Comparison of ENCODE assay signal across 13 cellular contexts in the genomic region with DNA sequence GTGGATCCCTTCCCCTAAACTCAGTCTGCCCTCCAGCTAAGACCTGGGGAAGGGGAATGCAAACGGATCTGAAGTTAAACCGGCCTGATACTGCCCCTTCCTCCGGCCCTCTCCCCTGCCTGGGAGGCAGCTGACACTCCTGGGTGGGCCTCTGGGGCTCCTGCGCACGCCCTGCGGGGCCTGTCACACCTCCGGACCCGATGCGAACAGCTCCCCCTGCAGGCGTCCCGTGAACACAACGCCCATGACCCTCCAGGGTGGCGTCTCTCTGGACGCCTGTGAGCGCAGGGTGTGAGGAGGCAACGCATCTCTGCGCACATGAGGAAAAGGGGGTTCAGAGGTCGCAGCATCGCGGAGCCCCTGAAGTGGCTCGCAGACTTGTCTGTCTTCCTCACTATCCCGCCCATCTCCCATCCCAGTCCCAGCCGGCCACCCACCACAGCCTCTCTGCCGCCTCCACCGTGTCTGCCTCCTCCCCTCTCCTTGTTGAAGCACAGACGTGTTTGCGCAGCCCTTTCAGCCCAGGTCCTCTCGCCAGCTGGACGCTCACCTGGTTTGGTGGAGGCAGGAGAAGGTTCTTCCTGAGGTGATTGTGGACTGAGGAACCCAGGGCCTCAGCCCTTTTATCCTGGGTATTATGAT. TPM values are rescaled to one million over a fixed set of nuclear protein-coding genes. Genes with fewer than 3 reads are reported as not detected.
DNase-seq lines count a peak whose midpoint lies in the region; ATAC-seq, FAIRE-seq and TF ChIP-seq lines count a peak whose summit lies in the region.
"Had no signal": no experiment of that assay in that cellular context is flagged by ENCODE, and none has a peak within 500 bp of the region (broad histone marks: within the 10 kb centered on the region; RNA-seq: fewer than 3 reads in every experiment).

No MANE protein-coding gene starts in this region.

- H3K36me3 ChIP-seq in K562 (ENCODE audit: control insufficient read depth, insufficient read depth, low read length) (no peaks in the 10 kb centered on the region), esophagus squamous epithelium (no peaks in the 10 kb centered on the region)

- POLR2A ChIA-PET in activated CD4-positive, alpha-beta T cell treated with anti-CD3 and anti-CD28 coated beads, Interleukin-2, amount 10 ng/mL, durations not matched to agents 7 days and 5 days (lab: Charles Lee), result no interaction called here
- POLR2A ChIA-PET in K562 (lab: Yijun Ruan, JAX), result interaction anchor here (0.6 to 1.3 kb wide), 3 partner anchors 30 to 348 kb away, joined by 3 to 5 read pairs (median 5); no protein-coding TSS in a partner anchor

- TF ChIP-seq CTCF in LNCAP (IDR thresholded peaks at IDR 0.05), result peak; percentile 26; the same call in 1 of the 2 replicates
- TF ChIP-seq CTCF in K562 (IDR thresholded peaks at IDR 0.05 in 2 of 3, conservative IDR thresholded peaks at IDR 0.05 in 1 of 3; ENCODE audit: insufficient read depth in 2 of 3, low read depth in 1 of 3, low read length in 3 of 3), result peak; percentile 44 to 61 (median 59)
- TF ChIP-seq CTCF in esophagus squamous epithelium (IDR thresholded peaks at IDR 0.05), result peak in 1 of 6 experiments; percentile 27

- H3K4me1 ChIP-seq in K562 (replicated peaks in 1 of 2; ENCODE audit: control insufficient read depth in 2 of 2, insufficient read depth in 2 of 2, low read length in 2 of 2) (peaks cover 0 to 9% of the 10 kb centered on the region in 2 experiments; a peak in 2 of 5 replicates), esophagus squamous epithelium (peaks cover 0 to 13% (median 4%) of the 10 kb centered on the region in 3 donors)

- H3K4me1 Mint-ChIP-seq in activated CD4-positive, alpha-beta T cell treated with anti-CD3 and anti-CD28 coated beads, Interleukin-2, amount 10 ng/mL, durations not matched to agents 7 days and 5 days, result peaks cover 10% of the 10 kb centered on the region
- no peaks in the 10 kb centered on the region for H3K4me1 Mint-ChIP-seq in stimulated activated memory B cell treated with anti-CD40 and anti-IgM and Interleukin-4, amounts not matched to agents 10 μg/mL and 1 μg/mL and 100 μg/mL, for 72 hours

- no peak overlapping the region for H2AFZ ChIP-seq in K562 (ENCODE audit: low read depth, low read length)

- H3K4me3 Mint-ChIP-seq in activated CD4-positive, alpha-beta T cell treated with anti-CD3 and anti-CD28 coated beads, Interleukin-2, amount 10 ng/mL, durations not matched to agents 7 days and 5 days, result no peak overlapping the region
- H3K4me3 Mint-ChIP-seq in stimulated activated memory B cell treated with anti-CD40 and anti-IgM and Interleukin-4, amounts not matched to agents 10 μg/mL and 1 μg/mL and 100 μg/mL, for 72 hours, result no peak overlapping the region

- H3K27me3 ChIP-seq in K562 (ENCODE audit: control insufficient read depth in 2 of 2, insufficient read depth in 2 of 2, low read length in 2 of 2) (no peaks in the 10 kb centered on the region), esophagus squamous epithelium (peaks cover 0 to 19% (median 0%) of the 10 kb centered on the region in 4 donors)

- no peaks in the 10 kb centered on the region for H3K9me3 ChIP-seq in K562 (replicated peaks; ENCODE audit: control insufficient read depth, insufficient read depth, low read depth, low read length)
- H3K9me3 ChIP-seq in esophagus squamous epithelium, result peaks cover 0 to 11% (median 4%) of the 10 kb centered on the region in 3 donors

- peaks cover 15% of the 10 kb centered on the region for H3K27me3 Mint-ChIP-seq in activated CD4-positive, alpha-beta T cell treated with anti-CD3 and anti-CD28 coated beads, Interleukin-2, amount 10 ng/mL, durations not matched to agents 7 days and 5 days
- peaks cover 42% of the 10 kb centered on the region for H3K27me3 Mint-ChIP-seq in stimulated activated memory B cell treated with anti-CD40 and anti-IgM and Interleukin-4, amounts not matched to agents 10 μg/mL and 1 μg/mL and 100 μg/mL, for 72 hours

- WGBS in K562 (ENCODE audit: insufficient coverage, low coverage, missing lambda C conversion rate), result under 1% methylated on average over 27 of the region's 29 CpGs
- WGBS in esophagus squamous epithelium, 2 donors, result 59% methylated on average over 15 to 19 of the region's 29 CpGs

- in situ Hi-C loops in K562 (cut with MboI), result no loop called here

- DNase-seq in activated CD4-positive, alpha-beta T cell treated with anti-CD3 and anti-CD28 coated beads, Interleukin-2, amount 10 ng/mL, durations not matched to agents 7 days and 5 days, result peak; percentile 13
- DNase-seq in activated CD4-positive, alpha-beta T cell treated with anti-CD3 and anti-CD28 coated beads, Interleukin-2, amount 50 U/mL, for 4 hours, result no peak
- DNase-seq in K562 (ENCODE audit: extremely low read depth in 1 of 4, low spot score in 3 of 4), result peak; percentile 30 to 58 (median 44)
- DNase-seq in esophagus squamous epithelium (lab: John Stamatoyannopoulos, UW), result no peak
- no peak for DNase-seq in SKM-1 (lab: John Stamatoyannopoulos, UW; ENCODE audit: unreplicated experiment)
- DNase-seq in SW480 (ENCODE audit: low spot score), result no peak
- DNase-seq: activated naive CD4-positive, alpha-beta T cell treated with anti-CD3 and anti-CD28 coated beads, Interleukin-2, amount 50 U/mL, for 16 hours; left ventricle myocardium superior; NCI-H1092 had no signal

- 0 out of 2 replicates have a peak, but pooled peaks cover 6% of the 10 kb centered on the region for H4K20me1 ChIP-seq in K562 (replicated peaks; ENCODE audit: control insufficient read depth, insufficient read depth, low read length)

- ATAC-seq in K562, result peak; percentile 98
- peak; percentile 28 for ATAC-seq in stimulated activated memory B cell treated with anti-CD40 and anti-IgM and Interleukin-4, amounts not matched to agents 10 μg/mL and 1 μg/mL and 100 μg/mL, for 72 hours
- ATAC-seq: left ventricle myocardium superior, right cardiac atrium had no signal

- no peak overlapping the region for H3K4me2 ChIP-seq in K562 (ENCODE audit: insufficient read depth, low read length)

- no peak for FAIRE-seq in K562 (lab: Jason Lieb, UNC)

- H3K4me3 ChIP-seq in K562 (no peak overlapping the region), esophagus squamous epithelium (no peak overlapping the region)

- TF ChIP-seq POLR2A in K562 (conservative IDR thresholded peaks at IDR 0.05) (no peak), esophagus squamous epithelium (IDR thresholded peaks at IDR 0.05) (no peak)

- no peak overlapping the region for H3K9ac ChIP-seq in K562 (ENCODE audit: insufficient read depth in 1 of 2, low read depth in 2 of 2, low read length in 2 of 2)

- no peak overlapping the region for H3K27ac ChIP-seq in K562 (ENCODE audit: extremely low read depth, low read depth, low read length)
- no peak overlapping the region for H3K27ac ChIP-seq in esophagus squamous epithelium

- CTCF ChIA-PET in activated CD4-positive, alpha-beta T cell treated with anti-CD3 and anti-CD28 coated beads, Interleukin-2, amount 10 ng/mL, durations not matched to agents 7 days and 5 days (lab: Charles Lee), result interaction anchor here (1.7 kb wide), 1 partner anchor 17 kb away, joined by 4 read pairs; no protein-coding TSS in a partner anchor
- CTCF ChIA-PET in K562 (lab: Yijun Ruan, JAX; ENCODE audit: low intra/inter-chr PET ratio), result no interaction called here

- no peaks in the 10 kb centered on the region for H3K79me2 ChIP-seq in K562 (ENCODE audit: control insufficient read depth, insufficient read depth, low read length)

- intact Hi-C loops in K562 (cut with micrococcal nuclease) (no loop called here), esophagus squamous epithelium (cut with DNase I) (no loop called here)

- BruUV-seq in K562 (replicated peaks; lab: Mats Ljungman, UMichigan), result no TSS peak

- no peaks in the 10 kb centered on the region for H3K36me3 Mint-ChIP-seq in activated CD4-positive, alpha-beta T cell treated with anti-CD3 and anti-CD28 coated beads, Interleukin-2, amount 10 ng/mL, durations not matched to agents 7 days and 5 days (ENCODE audit: low read depth)
- H3K36me3 Mint-ChIP-seq in stimulated activated memory B cell treated with anti-CD40 and anti-IgM and Interleukin-4, amounts not matched to agents 10 μg/mL and 1 μg/mL and 100 μg/mL, for 72 hours, result no peaks in the 10 kb centered on the region

- TF ChIP-seq RAD21 in K562 (CRISPR knock-in tag; conservative IDR thresholded peaks at IDR 0.05 in 1 of 2, IDR thresholded peaks at IDR 0.05 in 1 of 2), result no peak

- H3K9me3 Mint-ChIP-seq in activated CD4-positive, alpha-beta T cell treated with anti-CD3 and anti-CD28 coated beads, Interleukin-2, amount 10 ng/mL, durations not matched to agents 7 days and 5 days, result peaks cover 6% of the 10 kb centered on the region
- H3K9me3 Mint-ChIP-seq in stimulated activated memory B cell treated with anti-CD40 and anti-IgM and Interleukin-4, amounts not matched to agents 10 μg/mL and 1 μg/mL and 100 μg/mL, for 72 hours, result peaks cover 14% of the 10 kb centered on the region

- H3K27ac Mint-ChIP-seq in activated CD4-positive, alpha-beta T cell treated with anti-CD3 and anti-CD28 coated beads, Interleukin-2, amount 10 ng/mL, durations not matched to agents 7 days and 5 days, result no peak overlapping the region
- H3K27ac Mint-ChIP-seq in stimulated activated memory B cell treated with anti-CD40 and anti-IgM and Interleukin-4, amounts not matched to agents 10 μg/mL and 1 μg/mL and 100 μg/mL, for 72 hours, result no peak overlapping the region

- TF ChIP-seq EP300 in K562 (IDR thresholded peaks at IDR 0.05; ENCODE audit: low read length), result no peak

- H3K9me1 ChIP-seq in K562 (ENCODE audit: control insufficient read depth, insufficient read depth, low read length), result no peaks in the 10 kb centered on the region

RNA-seq across cellular contexts. Expression of a gene that starts 0.4 kb away (rescaled TPM):
- not detected for total RNA-seq in activated CD4-positive, alpha-beta T cell treated with anti-CD3 and anti-CD28 coated beads, Interleukin-2, amount 10 ng/mL, durations not matched to agents 7 days and 5 days
- total RNA-seq in K562 (2011; cell fraction: chromatin; rRNA removed; ENCODE audit: low replicate concordance), result not detected in 2 replicates
- not detected in 2 replicates for total RNA-seq in K562 (2011; cell fraction: nucleolus; rRNA removed)
- not detected in 2 replicates for total RNA-seq in K562 (2011; cell fraction: nucleoplasm; rRNA removed)
- not detected in 2 replicates for total RNA-seq in K562 (2014; rRNA removed)
- total RNA-seq in K562 (2014; rRNA removed; fragmentation: Illumina TruSeq; extraction: Trizol), result not detected in 2 replicates
- not detected in 2 replicates for total RNA-seq in K562 (2015; rRNA removed; fragmentation: Illumina TruSeq; extraction: Trizol)
- not detected in 2 replicates for total RNA-seq in K562 (2021)
- polyA plus RNA-seq in K562 (2011; rRNA removed), result not detected in 2 replicates
- not detected in 2 replicates for polyA plus RNA-seq in K562 (2011; cell fraction: cytosol; rRNA removed)
- not detected in 2 replicates for polyA plus RNA-seq in K562 (2011; cell fraction: nucleus; rRNA removed)
- not detected in 2 replicates for polyA plus RNA-seq in K562 (2012)
- not detected in 2 replicates for polyA plus RNA-seq in K562 (2014; fragmentation: Illumina TruSeq; extraction: Trizol)
- not detected for polyA plus RNA-seq in K562 (2014; fragmentation: Nextera tagmentation; extraction: Ambion mirVana)
- not detected in 2 replicates for polyA plus RNA-seq in K562 (2014; rRNA removed)
- polyA minus RNA-seq in K562 (2011; rRNA and poly(A)+ RNA removed), result not detected in 2 replicates
- not detected in 2 replicates for polyA minus RNA-seq in K562 (2011; cell fraction: cytosol; rRNA and poly(A)+ RNA removed)
- not detected in 2 replicates for polyA minus RNA-seq in K562 (2011; cell fraction: nucleus; rRNA and poly(A)+ RNA removed)
- not detected for total RNA-seq in esophagus squamous epithelium
- total RNA-seq: left ventricle myocardium superior, right cardiac atrium, temporal lobe had no signal
- polyA plus RNA-seq: right cardiac atrium had no signal

RNA-seq across cellular contexts. Expression of a gene that starts 9.7 kb away (rescaled TPM):
- total RNA-seq in activated CD4-positive, alpha-beta T cell treated with anti-CD3 and anti-CD28 coated beads, Interleukin-2, amount 10 ng/mL, durations not matched to agents 7 days and 5 days, result not detected
- not detected in 2 replicates for total RNA-seq in K562 (2011; cell fraction: chromatin; rRNA removed; ENCODE audit: low replicate concordance)
- not detected in 2 replicates for total RNA-seq in K562 (2011; cell fraction: nucleolus; rRNA removed)
- not detected in 2 replicates for total RNA-seq in K562 (2011; cell fraction: nucleoplasm; rRNA removed)
- total RNA-seq in K562 (2014; rRNA removed), result not detected in 2 replicates
- total RNA-seq in K562 (2014; rRNA removed; fragmentation: Illumina TruSeq; extraction: Trizol), result not detected in 2 replicates
- total RNA-seq in K562 (2015; rRNA removed; fragmentation: Illumina TruSeq; extraction: Trizol), result not detected in 2 replicates
- total RNA-seq in K562 (2021), result not detected in 2 replicates
- polyA plus RNA-seq in K562 (2011; rRNA removed), result not detected in 2 replicates
- not detected in 2 replicates for polyA plus RNA-seq in K562 (2011; cell fraction: cytosol; rRNA removed)
- not detected in 2 replicates for polyA plus RNA-seq in K562 (2011; cell fraction: nucleus; rRNA removed)
- not detected in 2 replicates for polyA plus RNA-seq in K562 (2012)
- polyA plus RNA-seq in K562 (2014; fragmentation: Illumina TruSeq; extraction: Trizol), result not detected in 2 replicates
- polyA plus RNA-seq in K562 (2014; fragmentation: Nextera tagmentation; extraction: Ambion mirVana), result not detected
- not detected in 2 replicates for polyA plus RNA-seq in K562 (2014; rRNA removed)
- polyA minus RNA-seq in K562 (2011; rRNA and poly(A)+ RNA removed), result not detected in 2 replicates
- not detected in 2 replicates for polyA minus RNA-seq in K562 (2011; cell fraction: cytosol; rRNA and poly(A)+ RNA removed)
- polyA minus RNA-seq in K562 (2011; cell fraction: nucleus; rRNA and poly(A)+ RNA removed), result not detected in 2 replicates
- total RNA-seq in esophagus squamous epithelium, result not detected
- total RNA-seq: left ventricle myocardium superior, right cardiac atrium, temporal lobe had no signal
- polyA plus RNA-seq: right cardiac atrium had no signal

RNA-seq across cellular contexts. Expression of a gene that starts 23.3 kb away (rescaled TPM):
- not detected for total RNA-seq in activated CD4-positive, alpha-beta T cell treated with anti-CD3 and anti-CD28 coated beads, Interleukin-2, amount 10 ng/mL, durations not matched to agents 7 days and 5 days
- total RNA-seq in K562 (2011; cell fraction: chromatin; rRNA removed; ENCODE audit: low replicate concordance), result not detected in 2 replicates
- not detected in 2 replicates for total RNA-seq in K562 (2011; cell fraction: nucleolus; rRNA removed)
- total RNA-seq in K562 (2011; cell fraction: nucleoplasm; rRNA removed), result not detected in 2 replicates
- not detected in 2 replicates for total RNA-seq in K562 (2014; rRNA removed)
- not detected in 2 replicates for total RNA-seq in K562 (2014; rRNA removed; fragmentation: Illumina TruSeq; extraction: Trizol)
- not detected in 2 replicates for total RNA-seq in K562 (2015; rRNA removed; fragmentation: Illumina TruSeq; extraction: Trizol)
- total RNA-seq in K562 (2021), result not detected in 2 replicates
- polyA plus RNA-seq in K562 (2011; rRNA removed), result not detected in 2 replicates
- polyA plus RNA-seq in K562 (2011; cell fraction: cytosol; rRNA removed), result not detected in 2 replicates
- polyA plus RNA-seq in K562 (2011; cell fraction: nucleus; rRNA removed), result not detected in 2 replicates
- polyA plus RNA-seq in K562 (2012), result not detected in 2 replicates
- polyA plus RNA-seq in K562 (2014; fragmentation: Illumina TruSeq; extraction: Trizol), result not detected in 2 replicates
- not detected for polyA plus RNA-seq in K562 (2014; fragmentation: Nextera tagmentation; extraction: Ambion mirVana)
- polyA plus RNA-seq in K562 (2014; rRNA removed), result not detected in 2 replicates
- not detected in 2 replicates for polyA minus RNA-seq in K562 (2011; rRNA and poly(A)+ RNA removed)
- not detected in 2 replicates for polyA minus RNA-seq in K562 (2011; cell fraction: cytosol; rRNA and poly(A)+ RNA removed)
- polyA minus RNA-seq in K562 (2011; cell fraction: nucleus; rRNA and poly(A)+ RNA removed), result not detected in 2 replicates
- not detected for total RNA-seq in esophagus squamous epithelium
- total RNA-seq: left ventricle myocardium superior, right cardiac atrium, temporal lobe had no signal
- polyA plus RNA-seq: right cardiac atrium had no signal

RNA-seq across cellular contexts. Expression of a gene that starts 39.9 kb away (rescaled TPM):
- not detected for total RNA-seq in activated CD4-positive, alpha-beta T cell treated with anti-CD3 and anti-CD28 coated beads, Interleukin-2, amount 10 ng/mL, durations not matched to agents 7 days and 5 days
- not detected in 2 replicates for total RNA-seq in K562 (2011; cell fraction: chromatin; rRNA removed; ENCODE audit: low replicate concordance)
- total RNA-seq in K562 (2011; cell fraction: nucleolus; rRNA removed), result not detected in 2 replicates
- total RNA-seq in K562 (2011; cell fraction: nucleoplasm; rRNA removed), result not detected in 2 replicates
- total RNA-seq in K562 (2014; rRNA removed), result not detected in 2 replicates
- not detected in 2 replicates for total RNA-seq in K562 (2014; rRNA removed; fragmentation: Illumina TruSeq; extraction: Trizol)
- not detected in 2 replicates for total RNA-seq in K562 (2015; rRNA removed; fragmentation: Illumina TruSeq; extraction: Trizol)
- total RNA-seq in K562 (2021), result not detected in 2 replicates
- polyA plus RNA-seq in K562 (2011; rRNA removed), result not detected in 2 replicates
- polyA plus RNA-seq in K562 (2011; cell fraction: cytosol; rRNA removed), result not detected in 2 replicates
- not detected in 2 replicates for polyA plus RNA-seq in K562 (2011; cell fraction: nucleus; rRNA removed)
- polyA plus RNA-seq in K562 (2012), result not detected in 2 replicates
- polyA plus RNA-seq in K562 (2014; fragmentation: Illumina TruSeq; extraction: Trizol), result not detected in 2 replicates
- not detected for polyA plus RNA-seq in K562 (2014; fragmentation: Nextera tagmentation; extraction: Ambion mirVana)
- not detected in 2 replicates for polyA plus RNA-seq in K562 (2014; rRNA removed)
- not detected in 2 replicates for polyA minus RNA-seq in K562 (2011; rRNA and poly(A)+ RNA removed)
- polyA minus RNA-seq in K562 (2011; cell fraction: cytosol; rRNA and poly(A)+ RNA removed), result not detected in 2 replicates
- not detected in 2 replicates for polyA minus RNA-seq in K562 (2011; cell fraction: nucleus; rRNA and poly(A)+ RNA removed)
- not detected for total RNA-seq in esophagus squamous epithelium
- total RNA-seq: left ventricle myocardium superior, right cardiac atrium, temporal lobe had no signal
- polyA plus RNA-seq: right cardiac atrium had no signal

RNA-seq across cellular contexts. Expression of a gene that starts 43.0 kb away (rescaled TPM):
- not detected for total RNA-seq in activated CD4-positive, alpha-beta T cell treated with anti-CD3 and anti-CD28 coated beads, Interleukin-2, amount 10 ng/mL, durations not matched to agents 7 days and 5 days
- total RNA-seq in K562 (2011; cell fraction: chromatin; rRNA removed; ENCODE audit: low replicate concordance), result not detected in 2 replicates
- not detected in 2 replicates for total RNA-seq in K562 (2011; cell fraction: nucleolus; rRNA removed)
- total RNA-seq in K562 (2011; cell fraction: nucleoplasm; rRNA removed), result not detected in 2 replicates
- not detected in 2 replicates for total RNA-seq in K562 (2014; rRNA removed)
- total RNA-seq in K562 (2014; rRNA removed; fragmentation: Illumina TruSeq; extraction: Trizol), result not detected in 2 replicates
- not detected in 2 replicates for total RNA-seq in K562 (2015; rRNA removed; fragmentation: Illumina TruSeq; extraction: Trizol)
- total RNA-seq in K562 (2021), result not detected in 2 replicates
- not detected in 2 replicates for polyA plus RNA-seq in K562 (2011; rRNA removed)
- not detected in 2 replicates for polyA plus RNA-seq in K562 (2011; cell fraction: cytosol; rRNA removed)
- polyA plus RNA-seq in K562 (2011; cell fraction: nucleus; rRNA removed), result not detected in 2 replicates
- polyA plus RNA-seq in K562 (2012), result not detected in 2 replicates
- polyA plus RNA-seq in K562 (2014; fragmentation: Illumina TruSeq; extraction: Trizol), result not detected in 2 replicates
- not detected for polyA plus RNA-seq in K562 (2014; fragmentation: Nextera tagmentation; extraction: Ambion mirVana)
- not detected in 2 replicates for polyA plus RNA-seq in K562 (2014; rRNA removed)
- polyA minus RNA-seq in K562 (2011; rRNA and poly(A)+ RNA removed), result not detected in 2 replicates
- not detected in 2 replicates for polyA minus RNA-seq in K562 (2011; cell fraction: cytosol; rRNA and poly(A)+ RNA removed)
- not detected in 2 replicates for polyA minus RNA-seq in K562 (2011; cell fraction: nucleus; rRNA and poly(A)+ RNA removed)
- total RNA-seq in esophagus squamous epithelium, result 10 to 100 TPM in 1 of 4 donors, not detected in 3; 19.2 TPM
- total RNA-seq: left ventricle myocardium superior, right cardiac atrium, temporal lobe had no signal
- polyA plus RNA-seq: right cardiac atrium had no signal

Comparison
In these comparisons a context has a peak if more than half of its experiments do, and no peak if none do; other contexts are left out.
1. DNase-seq: peak in activated CD4-positive, alpha-beta T cell treated with anti-CD3 and anti-CD28 coated beads, Interleukin-2, amount 10 ng/mL, durations not matched to agents 7 days and 5 days (single experiment) and K562 (4 of 4); none in activated CD4-positive, alpha-beta T cell treated with anti-CD3 and anti-CD28 coated beads, Interleukin-2, amount 50 U/mL, for 4 hours (0 of 2), esophagus squamous epithelium (single experiment), SKM-1 (single experiment) and SW480 (single experiment).